19 cellular contexts compared by ENCODE assay signal in the genomic region with DNA sequence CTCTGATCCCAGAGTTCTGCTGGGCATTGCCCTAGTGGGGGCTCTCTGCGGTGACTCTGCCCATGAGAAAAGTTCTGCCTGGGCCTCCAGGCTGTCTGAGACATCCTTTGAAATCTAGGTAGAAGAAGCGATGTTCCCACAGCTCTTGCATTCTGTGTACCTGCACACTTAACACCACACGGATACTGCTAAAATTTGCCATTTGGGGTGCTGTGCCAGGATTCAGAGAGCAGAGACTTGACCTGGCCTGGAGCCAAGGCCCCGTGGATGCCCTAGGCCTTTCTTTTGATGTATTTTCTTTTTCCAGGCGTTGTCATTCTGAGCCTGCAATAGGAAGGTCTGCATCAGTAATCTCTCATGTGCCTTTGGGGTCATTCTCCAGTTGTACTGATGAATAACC.
DNase-seq lines count a peak whose midpoint lies in the region; ATAC-seq and TF ChIP-seq lines count a peak whose summit lies in the region.
"Had no signal": no experiment of that assay in that cellular context is flagged by ENCODE, and none has a peak within 500 bp of the region (broad histone marks: within the 10 kb centered on the region; RNA-seq: fewer than 3 reads in every experiment).

No MANE protein-coding gene starts in this region.

- POLR2A ChIA-PET in SK-N-SH (lab: Yijun Ruan, JAX) = no interaction called here

- CTCF ChIA-PET in SK-N-SH (lab: Yijun Ruan, JAX) = interaction anchor here (0.6 to 1.2 kb wide), 3 partner anchors 12 to 65 kb away, joined by 3 read pairs; no protein-coding TSS in a partner anchor

- no peaks in the 10 kb centered on the region for H3K9me3 ChIP-seq in SK-N-SH
- no peaks in the 10 kb centered on the region for H3K9me3 ChIP-seq in RWPE2 (ENCODE audit: severe bottlenecking)
- H3K9me3 ChIP-seq in neural progenitor cell (ENCODE audit: low read depth) = no peaks in the 10 kb centered on the region
- H3K9me3 ChIP-seq in transverse colon = no peaks in the 10 kb centered on the region
- H3K9me3 ChIP-seq: esophagus squamous epithelium, heart left ventricle had no signal

- peaks cover 3% of the 10 kb centered on the region for H3K4me1 Mint-ChIP-seq in neural progenitor cell

- H3K27ac ChIP-seq in SK-N-SH (ENCODE audit: low read depth in 2 of 2, low read length in 1 of 2) (no peak overlapping the region), RWPE2 (ENCODE audit: poor library complexity, severe bottlenecking) (no peak overlapping the region), neural progenitor cell (no peak overlapping the region), transverse colon (no peak overlapping the region)
- H3K27ac ChIP-seq: esophagus squamous epithelium, heart left ventricle had no signal

- peak; percentile 25; the same call in 1 of the 2 replicates for TF ChIP-seq CTCF in SK-N-SH (IDR thresholded peaks at IDR 0.05)
- peak; percentile 32 for TF ChIP-seq CTCF in RWPE2 (IDR thresholded peaks at IDR 0.05; ENCODE audit: poor library complexity, severe bottlenecking)
- TF ChIP-seq CTCF in neural progenitor cell (IDR thresholded peaks at IDR 0.05) = peak; percentile 12
- TF ChIP-seq CTCF in transverse colon (IDR thresholded peaks at IDR 0.05) = no peak

- TF ChIP-seq POLR2A in transverse colon (IDR thresholded peaks at IDR 0.05) = no peak

- H3K9ac ChIP-seq in SK-N-SH (no peak overlapping the region), neural progenitor cell (no peak overlapping the region)

- intact Hi-C loops in transverse colon (cut with DNase I; ENCODE audit: low total_unique reads) = no loop called here

- H3K9me3 Mint-ChIP-seq in neural progenitor cell = no peaks in the 10 kb centered on the region
- H3K9me3 Mint-ChIP-seq: CD8-positive, alpha-beta T cell; natural killer cell had no signal

- H3K36me3 ChIP-seq in SK-N-SH (replicated peaks in 1 of 2; ENCODE audit: control insufficient read depth in 1 of 2, insufficient read depth in 2 of 2, low read length in 1 of 2) = no peaks in the 10 kb centered on the region
- H3K36me3 ChIP-seq in H7 (replicated peaks; ENCODE audit: control insufficient read depth, insufficient read depth, low read length) = no peaks in the 10 kb centered on the region
- H3K36me3 ChIP-seq in RWPE2 (ENCODE audit: low read depth) = no peaks in the 10 kb centered on the region
- no peaks in the 10 kb centered on the region for H3K36me3 ChIP-seq in neural progenitor cell
- H3K36me3 ChIP-seq in transverse colon = no peaks in the 10 kb centered on the region
- H3K36me3 ChIP-seq: esophagus squamous epithelium, heart left ventricle had no signal

- no peaks in the 10 kb centered on the region for H3K36me3 Mint-ChIP-seq in neural progenitor cell
- H3K36me3 Mint-ChIP-seq: CD8-positive, alpha-beta T cell; natural killer cell had no signal

- H3K27me3 Mint-ChIP-seq in neural progenitor cell (ENCODE audit: insufficient read depth, low read depth) = peaks cover 4% of the 10 kb centered on the region

- H3K27me3 ChIP-seq in SK-N-SH (ENCODE audit: insufficient read depth) (no peaks in the 10 kb centered on the region), H7 (ENCODE audit: control insufficient read depth, insufficient read depth, low read length) (no peaks in the 10 kb centered on the region), RWPE2 (ENCODE audit: insufficient read depth, poor library complexity, severe bottlenecking) (no peaks in the 10 kb centered on the region), neural progenitor cell (no peaks in the 10 kb centered on the region), transverse colon (no peaks in the 10 kb centered on the region)
- H3K27me3 ChIP-seq: heart left ventricle had no signal

- H3F3A ChIP-seq in SK-N-SH (replicated peaks; ENCODE audit: insufficient read depth) (no peaks in the 10 kb centered on the region), neural progenitor cell (ENCODE audit: low read depth) (no peaks in the 10 kb centered on the region)

- H4K20me1 ChIP-seq in SK-N-SH (ENCODE audit: insufficient read depth) = no peaks in the 10 kb centered on the region
- H4K20me1 ChIP-seq in neural progenitor cell (ENCODE audit: low read depth) = no peaks in the 10 kb centered on the region

- TF ChIP-seq EP300 in SK-N-SH (IDR thresholded peaks at IDR 0.05; ENCODE audit: borderline replicate concordance in 1 of 2, low read depth in 1 of 2, low read length in 1 of 2) (no peak), transverse colon (IDR thresholded peaks at IDR 0.05; ENCODE audit: low read depth) (no peak)

- H3K4me1 ChIP-seq in SK-N-SH (ENCODE audit: control insufficient read depth in 1 of 2, insufficient read depth in 2 of 2, low read depth in 1 of 2, low read length in 1 of 2) (no peaks in the 10 kb centered on the region; a peak in 1 of 4 replicates), RWPE2 (ENCODE audit: insufficient read depth, poor library complexity, severe bottlenecking) (no peaks in the 10 kb centered on the region), neural progenitor cell (no peaks in the 10 kb centered on the region), transverse colon (no peaks in the 10 kb centered on the region)
- H3K4me1 ChIP-seq: esophagus squamous epithelium, heart left ventricle had no signal

- H3K4me3 ChIP-seq in SK-N-SH (ENCODE audit: low read depth in 2 of 2, low read length in 1 of 2) = no peak overlapping the region
- no peak overlapping the region for H3K4me3 ChIP-seq in H7 (ENCODE audit: insufficient read depth, low read depth, low read length)
- H3K4me3 ChIP-seq in RWPE2 (ENCODE audit: severe bottlenecking) = no peak overlapping the region
- H3K4me3 ChIP-seq in neural progenitor cell = no peak overlapping the region
- H3K4me3 ChIP-seq in transverse colon = no peak overlapping the region
- H3K4me3 ChIP-seq: esophagus squamous epithelium, heart left ventricle had no signal

- ATAC-seq in SK-N-SH treated with all-trans-retinoic acid at 6 μM for 48 hours (no peak), RWPE2 (ENCODE audit: low read depth) (no peak)
- ATAC-seq: CD8-positive, alpha-beta T cell; heart left ventricle; natural killer cell had no signal

- peak; percentile 36 for DNase-seq in SK-N-SH
- peak; percentile 22 for DNase-seq in H7
- no peak for DNase-seq in RWPE2 (ENCODE audit: low spot score)
- no peak for DNase-seq in neural progenitor cell (ENCODE audit: low spot score)
- DNase-seq in nucleus accumbens (lab: John Stamatoyannopoulos, UW) = no peak
- no peak for DNase-seq in transverse colon
- DNase-seq in activated T-cell treated with anti-CD3 and anti-CD28 coated beads, Interleukin-2, amount 50 U/mL, for 48 hours = no peak
- DNase-seq: activated CD4-positive, CD25-positive, alpha-beta regulatory T cell treated with anti-CD3 and anti-CD28 coated beads, Interleukin-2, amount 50 U/mL, for 72 hours; activated CD8-positive, alpha-beta memory T cell treated with anti-CD3 and anti-CD28 coated beads, Interleukin-2, amount 50 U/mL, for 48 hours; activated naive CD4-positive, alpha-beta T cell treated with Interleukin-2 at 50 U/mL for 16 hours; CD8-positive, alpha-beta T cell; esophagus squamous epithelium; heart left ventricle; natural killer cell; NCI-H2107; SHP77 treated with DMSO at 0.1 percent for 48 hours; stimulated activated naive CD4-positive, alpha-beta T cell had no signal

- no peak overlapping the region for H3K27ac Mint-ChIP-seq in neural progenitor cell
- H3K27ac Mint-ChIP-seq: CD8-positive, alpha-beta T cell; natural killer cell; progenitor cell of endocrine pancreas had no signal

- no peak overlapping the region for H3K4me3 Mint-ChIP-seq in neural progenitor cell
- H3K4me3 Mint-ChIP-seq: CD8-positive, alpha-beta T cell; natural killer cell had no signal

- no peaks in the 10 kb centered on the region for H3K9me2 ChIP-seq in SK-N-SH

- no peak for TF ChIP-seq RAD21 in SK-N-SH (IDR thresholded peaks at IDR 0.05; ENCODE audit: low read length)

- in situ Hi-C loops in transverse colon (cut with MboI; ENCODE audit: low pct_ligation_motif_present in 1 of 4, low pct_unique_long_range_greater_than_20kb in 1 of 4, low sequenced_read_pairs in 3 of 4) = no loop called here

- H3K79me2 ChIP-seq in SK-N-SH (ENCODE audit: insufficient read depth) (no peaks in the 10 kb centered on the region), neural progenitor cell (ENCODE audit: low read depth) (no peaks in the 10 kb centered on the region)

- 37% methylated on average over 4 of the region's 5 CpGs for WGBS in SK-N-SH (ENCODE audit: low lambda C conversion rate)
- 61% methylated on average over 5 of the region's 5 CpGs; no CpG with 5 or more reads in 1 of the 2 donors for WGBS in transverse colon (ENCODE audit: low coverage in 1 of 2), 2 donors

- H3K4me2 ChIP-seq in SK-N-SH = no peak overlapping the region
- no peak overlapping the region for H3K4me2 ChIP-seq in neural progenitor cell

- H2AFZ ChIP-seq in SK-N-SH (ENCODE audit: low read depth) (no peak overlapping the region), neural progenitor cell (replicated peaks) (no peak overlapping the region)

TF ChIP-seq in SK-N-SH, 30 proteins besides CTCF, POLR2A, EP300 and RAD21:
- TF ChIP-seq NFIC (IDR thresholded peaks at IDR 0.05; ENCODE audit: borderline replicate concordance) (0 out of 2 replicates have a peak, but pooled peaks have one; percentile 6), MAX (IDR thresholded peaks at IDR 0.05; ENCODE audit: low read depth) (no peak)

TF ChIP-seq in SK-N-SH treated with all-trans-retinoic acid at 6 μM for 48 hours, 23 proteins besides CTCF, POLR2A, EP300 and RAD21:
- TF ChIP-seq ZNF8 (CRISPR knock-in tag; IDR thresholded peaks at IDR 0.05) (no peak), ESRRG (CRISPR knock-in tag; IDR thresholded peaks at IDR 0.05) (no peak), TCF4 (CRISPR knock-in tag; IDR thresholded peaks at IDR 0.05; ENCODE audit: borderline replicate concordance) (no peak), ZFP30 (CRISPR knock-in tag; IDR thresholded peaks at IDR 0.05) (no peak), PPARA (CRISPR knock-in tag; IDR thresholded peaks at IDR 0.05; ENCODE audit: borderline replicate concordance) (no peak), CSRNP3 (CRISPR knock-in tag; IDR thresholded peaks at IDR 0.05) (no peak), BACH2 (CRISPR knock-in tag; IDR thresholded peaks at IDR 0.05; ENCODE audit: borderline replicate concordance) (no peak)

Comparison
In these comparisons a context has a peak if more than half of its experiments do, and no peak if none do; other contexts are left out.
1. DNase-seq: peak in SK-N-SH (single experiment) and H7 (single experiment); none in RWPE2 (single experiment), neural progenitor cell (single experiment), nucleus accumbens (0 of 56), transverse colon (single experiment) and activated T-cell treated with anti-CD3 and anti-CD28 coated beads, Interleukin-2, amount 50 U/mL, for 48 hours (0 of 2).
2. CTCF ChIP-seq: peak in SK-N-SH (single experiment), RWPE2 (single experiment) and neural progenitor cell (single experiment); none in transverse colon (0 of 5).